Comparison of ENCODE assay signal across 1 cellular context in the genomic region with DNA sequence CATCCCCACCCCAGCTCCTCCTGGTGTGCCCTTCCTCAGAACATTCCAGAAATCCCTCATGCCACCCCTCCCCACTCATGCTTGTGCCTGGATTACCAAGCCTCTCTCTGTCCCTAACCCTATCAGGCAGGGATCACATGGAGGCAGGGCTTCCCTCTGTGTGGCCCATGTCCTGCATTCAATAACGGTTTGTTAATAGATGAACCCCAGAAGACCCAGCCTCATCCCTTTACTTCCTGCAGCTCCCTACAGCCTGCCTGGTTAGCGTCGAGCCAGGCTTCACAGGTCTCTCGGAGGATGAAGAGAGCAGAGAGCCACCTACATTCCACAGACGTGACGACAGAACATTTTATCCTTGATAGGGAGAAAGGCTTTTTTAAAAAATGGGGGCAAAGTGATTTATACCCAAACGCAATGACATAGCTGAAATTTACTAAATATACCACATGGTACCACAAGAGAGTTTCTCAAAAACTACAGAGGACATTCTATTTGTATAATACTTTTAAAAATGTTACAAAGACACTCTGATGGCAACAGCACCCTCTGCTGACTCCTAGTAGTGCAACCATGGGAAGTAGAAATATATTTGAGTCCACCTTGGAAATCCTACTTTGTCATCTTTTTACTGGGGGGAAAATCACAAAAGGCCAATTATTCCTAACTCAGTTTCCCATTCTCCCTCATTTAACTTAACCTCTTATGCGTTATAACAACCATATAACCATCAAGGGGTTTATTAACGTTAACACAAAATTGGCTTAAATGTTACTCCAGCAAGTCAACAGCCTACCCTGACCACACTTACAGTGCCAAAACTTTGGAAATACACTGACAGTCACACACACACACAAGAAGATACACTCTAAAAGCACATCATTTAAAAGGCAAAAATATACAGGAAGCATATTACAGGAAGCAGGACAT.
A peak's percentile ranks its signal among the peaks of the same experiment; 100 is the strongest.
TF ChIP-seq lines count a peak whose summit lies in the region.

No MANE protein-coding gene starts in this region.

TF ChIP-seq in H1, 55 proteins besides CTCF, POLR2A, EP300 and RAD21:
- TF ChIP-seq E2F6 (IDR thresholded peaks at IDR 0.05) (0 out of 2 replicates have a peak, but pooled peaks have one; percentile 23), MAFK (IDR thresholded peaks at IDR 0.05; ENCODE audit: low read depth, low read length) (no peak), CHD7 (IDR thresholded peaks at IDR 0.05; ENCODE audit: insufficient replicate concordance, low read length) (peak; percentile 53), MAX (IDR thresholded peaks at IDR 0.05) (peak; percentile 38; the same call in 1 of the 2 replicates), JUND (IDR thresholded peaks at IDR 0.05; ENCODE audit: low read length) (peak; percentile 53; the same call in 1 of the 2 replicates), TAF1 (IDR thresholded peaks at IDR 0.05; ENCODE audit: low read depth, low read length) (no peak), KDM5A (IDR thresholded peaks at IDR 0.05; ENCODE audit: low read length) (no peak), BACH1 (IDR thresholded peaks at IDR 0.05; ENCODE audit: low read length) (no peak), TEAD4 (IDR thresholded peaks at IDR 0.05; ENCODE audit: low read depth, low read length) (peak; percentile 29; the same call in 1 of the 2 replicates), CEBPB (IDR thresholded peaks at IDR 0.05; ENCODE audit: low read depth, low read length) (no peak)
TF ChIP-seq in H1: peak in this region for 5.
